ENCODE assay signal across 9 cellular contexts in the genomic region with DNA sequence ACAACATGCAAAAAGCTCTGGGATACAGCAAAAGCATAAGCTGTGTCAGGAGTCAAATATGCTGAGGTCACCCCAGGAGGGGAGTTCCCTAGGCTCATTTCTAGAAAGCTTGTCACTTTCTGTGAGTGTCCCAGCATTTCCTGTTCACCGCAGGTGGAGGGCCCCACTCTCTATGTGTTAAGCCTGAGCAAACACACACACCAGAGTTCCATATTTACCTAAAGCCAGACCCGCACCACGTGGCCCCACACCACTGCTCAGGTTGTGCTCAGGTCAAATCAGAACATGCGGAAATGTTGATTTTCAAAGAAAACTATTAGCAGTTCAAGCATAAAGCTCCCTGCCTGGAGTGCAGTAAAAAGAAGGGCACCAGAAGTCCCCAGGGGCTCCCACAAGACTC.
A peak's percentile ranks its signal among the peaks of the same experiment; 100 is the strongest.
DNase-seq lines count a peak whose midpoint lies in the region; ATAC-seq, FAIRE-seq and TF ChIP-seq lines count a peak whose summit lies in the region.
"Had no signal": no experiment of that assay in that cellular context is flagged by ENCODE, and none has a peak within 500 bp of the region (broad histone marks: within the 10 kb centered on the region; RNA-seq: fewer than 3 reads in every experiment).

No MANE protein-coding gene starts in this region.

- ATAC-seq in GM19395 (IDR thresholded peaks at IDR 0.05; ENCODE audit: unreplicated experiment) (peak; percentile 99), HG03097 (IDR thresholded peaks at IDR 0.05; ENCODE audit: low FRiP score, unreplicated experiment) (peak; percentile 99)
- peak; percentile 81 for ATAC-seq in activated naive CD8-positive, alpha-beta T cell treated with anti-CD3 and anti-CD28 coated beads, Interleukin-2, amount 50 U/mL, for 24 hours

- H3K36me3 Mint-ChIP-seq in activated naive CD8-positive, alpha-beta T cell treated with anti-CD3 and anti-CD28 coated beads, Interleukin-2, amount 50 U/mL, for 24 hours (ENCODE audit: low read depth) = no peaks in the 10 kb centered on the region

- DNase-seq in GM13977 (ENCODE audit: low spot score) = peak; percentile 77
- DNase-seq in activated naive CD8-positive, alpha-beta T cell treated with anti-CD3 and anti-CD28 coated beads, Interleukin-2, amount 50 U/mL, for 24 hours = no peak
- DNase-seq in brain microvascular endothelial cell = no peak
- no peak for DNase-seq in colonic mucosa
- no peak for DNase-seq in NCI-H128 (lab: John Stamatoyannopoulos, UW; ENCODE audit: unreplicated experiment)
- DNase-seq in HTR-8/SVneo (ENCODE audit: insufficient read length, low spot score) = no peak

- no peak overlapping the region for H3K4me3 Mint-ChIP-seq in activated naive CD8-positive, alpha-beta T cell treated with anti-CD3 and anti-CD28 coated beads, Interleukin-2, amount 50 U/mL, for 24 hours

- H3K36me3 ChIP-seq in brain microvascular endothelial cell (replicated peaks) (no peaks in the 10 kb centered on the region), colonic mucosa (no peaks in the 10 kb centered on the region)

- no peak overlapping the region for H3K9ac ChIP-seq in colonic mucosa (ENCODE audit: low read depth in 2 of 2, low read length in 2 of 2)

- H3K4me1 ChIP-seq in colonic mucosa = no peaks in the 10 kb centered on the region

- H3K4me1 Mint-ChIP-seq in activated naive CD8-positive, alpha-beta T cell treated with anti-CD3 and anti-CD28 coated beads, Interleukin-2, amount 50 U/mL, for 24 hours = peaks cover 1% of the 10 kb centered on the region

- H3K4me3 ChIP-seq in brain microvascular endothelial cell (ENCODE audit: low read depth, low read length) (no peak overlapping the region), colonic mucosa (no peak overlapping the region)

- FAIRE-seq in HTR-8/SVneo (lab: Jason Lieb, UNC) = no peak
- FAIRE-seq: colon had no signal

- no peaks in the 10 kb centered on the region for H3K9me3 ChIP-seq in colonic mucosa

- in situ Hi-C loops in GM13977 (cut with MboI; ENCODE audit: low pct_unique_long_range_greater_than_20kb, low sequenced_read_pairs, unreplicated experiment) = no loop called here
- in situ Hi-C loops in brain microvascular endothelial cell (cut with HindIII; ENCODE audit: low pct_ligation_motif_present, low sequenced_read_pairs) = no loop called here

- intact Hi-C loops in colonic mucosa (cut with DNase I) = no loop called here

- H3K9me3 Mint-ChIP-seq in activated naive CD8-positive, alpha-beta T cell treated with anti-CD3 and anti-CD28 coated beads, Interleukin-2, amount 50 U/mL, for 24 hours = peaks cover 11% of the 10 kb centered on the region

- no peaks in the 10 kb centered on the region for H3K27me3 Mint-ChIP-seq in activated naive CD8-positive, alpha-beta T cell treated with anti-CD3 and anti-CD28 coated beads, Interleukin-2, amount 50 U/mL, for 24 hours

- H3K27ac ChIP-seq in brain microvascular endothelial cell (no peak overlapping the region), colonic mucosa (no peak overlapping the region)

- no peak overlapping the region for H3K27ac Mint-ChIP-seq in activated naive CD8-positive, alpha-beta T cell treated with anti-CD3 and anti-CD28 coated beads, Interleukin-2, amount 50 U/mL, for 24 hours

- TF ChIP-seq CTCF in GM13977 (IDR thresholded peaks at IDR 0.05; ENCODE audit: extremely low read depth, insufficient read depth, missing control alignments) = no peak
- TF ChIP-seq CTCF in brain microvascular endothelial cell (IDR thresholded peaks at IDR 0.05; ENCODE audit: low read depth, low read length, missing control alignments) = no peak
- TF ChIP-seq CTCF in colonic mucosa (IDR thresholded peaks at IDR 0.05) = no peak

- H3K27me3 ChIP-seq in brain microvascular endothelial cell (replicated peaks) = no peaks in the 10 kb centered on the region
- H3K27me3 ChIP-seq in colonic mucosa = no peaks in the 10 kb centered on the region
